Comparison of ENCODE assay signal across 8 cellular contexts in genomic region chr12:94248582-94248981, GRCh38.
"Had no signal": no experiment of that assay in that cellular context is flagged by ENCODE, and none has a peak within 500 bp of the region (broad histone marks: within the 10 kb centered on the region; RNA-seq: fewer than 3 reads in every experiment).

No MANE protein-coding gene starts in this region.

- DNase-seq: H7, HFFc6, KG1 had no signal

- H3K9me3 ChIP-seq: HAP-1 had no signal

- H3K4me1 ChIP-seq: HAP-1 had no signal

- FAIRE-seq: HepG2 had no signal

- H3K4me3 ChIP-seq: GM23338, HAP-1 had no signal

- H3K27ac ChIP-seq: HL-60 had no signal

- ATAC-seq: GM23338, HCT116, HepG2 had no signal

- H2AFZ ChIP-seq: GM23338 had no signal

- H3K4me2 ChIP-seq: GM23338 had no signal
